ENCODE assay signal across 28 cellular contexts in genomic region chr6:115982453-115982852, GRCh38.
"Had no signal": no experiment of that assay in that cellular context is flagged by ENCODE, and none has a peak within 500 bp of the region (broad histone marks: within the 10 kb centered on the region; RNA-seq: fewer than 3 reads in every experiment).

No MANE protein-coding gene starts in this region.

- H3K27me3 ChIP-seq: heart left ventricle, ovary, upper lobe of left lung, vagina had no signal

- H3K4me3 ChIP-seq: heart left ventricle, ovary, skin epidermis, upper lobe of left lung, vagina had no signal

- ATAC-seq: activated naive CD8-positive, alpha-beta T cell treated with anti-CD3 and anti-CD28 coated beads, Interleukin-2, amount 50 U/mL, for 24 hours; heart left ventricle; left cardiac atrium; left ventricle myocardium superior; sciatic nerve; stimulated activated effector memory CD8-positive, alpha-beta T cell treated with anti-CD3 and anti-CD28 coated beads, Interleukin-12 subunit alpha, Interleukin-12 subunit beta, amount 100 ng/mL, for 72 hours; stimulated activated naive CD8-positive, alpha-beta T cell treated with anti-CD3 and anti-CD28 coated beads, Interleukin-15, amount 100 ng/mL, for 72 hours had no signal

- H3K4me1 ChIP-seq: upper lobe of left lung, vagina had no signal

- H3K9me3 ChIP-seq: heart left ventricle, ovary, upper lobe of left lung, vagina had no signal

- H3K27ac ChIP-seq: heart left ventricle, ovary, skin epidermis, upper lobe of left lung, vagina had no signal

- DNase-seq: activated CD4-positive, alpha-beta memory T cell treated with anti-CD3 and anti-CD28 coated beads for 36 hours; activated CD4-positive, alpha-beta T cell treated with anti-CD3 and anti-CD28 coated beads, Interleukin-2, amount 10 ng/mL, durations not matched to agents 24 days and 14 days; activated CD4-positive, CD25-positive, alpha-beta regulatory T cell treated with anti-CD3 and anti-CD28 coated beads, Interleukin-2, amount 50 U/mL, for 72 hours; activated CD8-positive, alpha-beta memory T cell treated with anti-CD3 and anti-CD28 coated beads, Interleukin-2, amount 50 U/mL, for 48 hours; activated gamma-delta T cell; activated naive CD4-positive, alpha-beta T cell treated with anti-CD3 and anti-CD28 coated beads, Interleukin-2, amount 50 U/mL, for 16 hours; activated naive CD8-positive, alpha-beta T cell treated with anti-CD3 and anti-CD28 coated beads, Interleukin-2, amount 50 U/mL, for 24 hours; activated T-cell treated with anti-CD3 and anti-CD28 coated beads, Interleukin-2, amount 50 U/mL, for 24 hours; amygdala; dermis blood vessel endothelial cell; effector CD8-positive, alpha-beta T cell; heart left ventricle; left cardiac atrium; left ventricle myocardium superior; naive B cell; ovary; retina; stimulated activated CD4-positive, alpha-beta T cell treated with anti-CD3 and anti-CD28 coated beads, Interleukin-4, amount 100 ng/mL, for 24 hours; stimulated activated naive CD8-positive, alpha-beta T cell treated with anti-CD3 and anti-CD28 coated beads, Interleukin-15, amount 100 ng/mL, for 72 hours; substantia nigra; T-helper 2 cell; upper lobe of left lung had no signal

- FAIRE-seq: colon, endometrium had no signal

- H3K36me3 ChIP-seq: heart left ventricle, ovary, upper lobe of left lung, vagina had no signal
